ENCODE assay signal across 14 cellular contexts in genomic region chr10:62231371-62231770, GRCh38. TPM values are rescaled to one million over a fixed set of nuclear protein-coding genes. Genes with fewer than 3 reads are reported as not detected.
A peak's percentile ranks its signal among the peaks of the same experiment; 100 is the strongest.
DNase-seq lines count a peak whose midpoint lies in the region; ATAC-seq and TF ChIP-seq lines count a peak whose summit lies in the region.
"Had no signal": no experiment of that assay in that cellular context is flagged by ENCODE, and none has a peak within 500 bp of the region (broad histone marks: within the 10 kb centered on the region; RNA-seq: fewer than 3 reads in every experiment).

No MANE protein-coding gene starts in this region.

- H3K9me3 ChIP-seq in suprapubic skin: no peaks in the 10 kb centered on the region
- no peaks in the 10 kb centered on the region for H3K9me3 ChIP-seq in CD4-positive, alpha-beta T cell (ENCODE audit: control insufficient read depth, low read length)

- H3K9me3 Mint-ChIP-seq in CD4-positive, alpha-beta T cell: no peaks in the 10 kb centered on the region
- H3K9me3 Mint-ChIP-seq: central memory CD8-positive, alpha-beta T cell; nephron had no signal

- H3K27me3 Mint-ChIP-seq in CD4-positive, alpha-beta T cell: no peaks in the 10 kb centered on the region
- H3K27me3 Mint-ChIP-seq: activated CD8-positive, alpha-beta memory T cell treated with anti-CD3 and anti-CD28 coated beads, Interleukin-2, amount 10 ng/mL, durations not matched to agents 7 days and 5 days; central memory CD8-positive, alpha-beta T cell had no signal

- H3K4me3 ChIP-seq in cardiac fibroblast (replicated peaks in 1 of 2; ENCODE audit: low read depth in 2 of 2, low read length in 2 of 2) (no peak overlapping the region), suprapubic skin (no peak overlapping the region)

- H3K36me3 ChIP-seq in suprapubic skin: no peaks in the 10 kb centered on the region

- CTCF ChIA-PET in CD4-positive, alpha-beta T cell (lab: Charles Lee): no interaction called here

- H3K36me3 Mint-ChIP-seq in CD4-positive, alpha-beta T cell (ENCODE audit: low read depth): no peaks in the 10 kb centered on the region

- TF ChIP-seq CTCF in cardiac fibroblast (IDR thresholded peaks at IDR 0.05; ENCODE audit: low read depth, low read length) (no peak), suprapubic skin (IDR thresholded peaks at IDR 0.05) (no peak)
- no peak for TF ChIP-seq CTCF in CD4-positive, alpha-beta T cell (IDR thresholded peaks at IDR 0.05)

- POLR2A ChIA-PET in CD4-positive, alpha-beta T cell (lab: Charles Lee): no interaction called here

- H3K27me3 ChIP-seq in suprapubic skin: no peaks in the 10 kb centered on the region
- no peaks in the 10 kb centered on the region for H3K27me3 ChIP-seq in CD4-positive, alpha-beta T cell (ENCODE audit: control insufficient read depth, insufficient read depth, low read length)

- WGBS in suprapubic skin: 70% methylated on average over 1 of the region's 1 CpG

- H3K27ac ChIP-seq in suprapubic skin: no peak overlapping the region
- no peak overlapping the region for H3K27ac ChIP-seq in CD4-positive, alpha-beta T cell (ENCODE audit: low read depth, low read length)

- H3K4me3 Mint-ChIP-seq in CD4-positive, alpha-beta T cell: no peak overlapping the region
- H3K4me3 Mint-ChIP-seq: central memory CD8-positive, alpha-beta T cell; nephron had no signal

- DNase-seq in AG08396 (ENCODE audit: low spot score): peak; percentile 33
- DNase-seq in HT1080 (ENCODE audit: low read depth): peak; percentile 84
- DNase-seq in cardiac fibroblast (ENCODE audit: low read depth in 2 of 2): peak; percentile 89 to 93
- DNase-seq in kidney tubule cell (ENCODE audit: low spot score): peak; percentile 66
- DNase-seq in suprapubic skin (ENCODE audit: low spot score in 2 of 2): no peak
- no peak for DNase-seq in CD4-positive, alpha-beta T cell
- DNase-seq: activated CD8-positive, alpha-beta memory T cell treated with anti-CD3 and anti-CD28 coated beads, Interleukin-2, amount 10 ng/mL, durations not matched to agents 7 days and 5 days; NCI-H510A treated with DMSO at 0.1 percent for 48 hours; stimulated activated CD4-positive, alpha-beta T cell treated with anti-CD3 and anti-CD28 coated beads, Interleukin-2, amount 100 ng/mL, for 24 hours; substantia nigra had no signal

- ATAC-seq in GM19324 (IDR thresholded peaks at IDR 0.05; ENCODE audit: low FRiP score, unreplicated experiment) (no peak), HG03354 (IDR thresholded peaks at IDR 0.05; ENCODE audit: poor library complexity, severe bottlenecking, unreplicated experiment) (no peak)
- ATAC-seq in CD4-positive, alpha-beta T cell (ENCODE audit: poor library complexity): no peak
- ATAC-seq: activated CD8-positive, alpha-beta memory T cell treated with anti-CD3 and anti-CD28 coated beads, Interleukin-2, amount 10 ng/mL, durations not matched to agents 7 days and 5 days had no signal

- H3K27ac Mint-ChIP-seq in CD4-positive, alpha-beta T cell: no peak overlapping the region

- no peak for TF ChIP-seq POLR2A in suprapubic skin (IDR thresholded peaks at IDR 0.05)

- H3K4me1 ChIP-seq in suprapubic skin: no peaks in the 10 kb centered on the region

- TF ChIP-seq EP300 in suprapubic skin (IDR thresholded peaks at IDR 0.05): no peak

- H3K4me1 Mint-ChIP-seq in CD4-positive, alpha-beta T cell (ENCODE audit: low read depth): peaks cover 30% of the 10 kb centered on the region
- H3K4me1 Mint-ChIP-seq: central memory CD8-positive, alpha-beta T cell had no signal

- intact Hi-C loops in CD4-positive, alpha-beta T cell (cut with DNase I, micrococcal nuclease): loop anchor here in 1 of 2 experiments (10.0 kb wide), 1 partner anchor 47 kb away; no protein-coding TSS in a partner anchor

RNA-seq across cellular contexts. Expression of gene RTKN2, which starts 37.3 kb away (rescaled TPM):
- 6.2 and 6.5 TPM in 2 replicates for total RNA-seq in HT1080 (2014; rRNA removed; shearing (Covaris generic))
- polyA plus RNA-seq in HT1080 (2015; cell fraction: cytosol; rRNA removed): 3.5 and 3.7 TPM in 2 replicates
- 5.0 and 5.2 TPM in 2 replicates for polyA plus RNA-seq in HT1080 (2015; cell fraction: nucleus; rRNA removed)
- 1 to 10 TPM in 1 of 4 donors, under 1 TPM in 3; 0.83 to 2.5 (median 0.94) TPM for total RNA-seq in suprapubic skin
- 1 to 10 TPM; 3.7 to 3.9 TPM for total RNA-seq in CD4-positive, alpha-beta T cell

Comparison
In these comparisons a context has a peak if more than half of its experiments do, and no peak if none do; other contexts are left out.
1. DNase-seq: peak in AG08396 (single experiment), HT1080 (single experiment), cardiac fibroblast (2 of 2) and kidney tubule cell (single experiment); none in suprapubic skin (0 of 2) and CD4-positive, alpha-beta T cell (0 of 10).